In genomic region chr20:20603339-20603990, GRCh38 we compare ENCODE assay signal across 8 cellular contexts.
DNase-seq lines count a peak whose midpoint lies in the region; ATAC-seq and TF ChIP-seq lines count a peak whose summit lies in the region.

No MANE protein-coding gene starts in this region.

- H3K9me2 ChIP-seq in Loucy (replicated peaks; ENCODE audit: low read depth, low read length), result no peaks in the 10 kb centered on the region

- H2AFZ ChIP-seq in Loucy (ENCODE audit: low read length), result no peak overlapping the region

- ATAC-seq in GM18502 (IDR thresholded peaks at IDR 0.05; ENCODE audit: poor library complexity, unreplicated experiment) (peak; percentile 99), GM21786 (IDR thresholded peaks at IDR 0.05; ENCODE audit: unreplicated experiment) (peak; percentile 97), activated B cell treated with CpG ODN at 0.5 μM for 24 hours (ENCODE audit: low read depth) (peak; percentile 56)

- intact Hi-C loops in activated B cell treated with CpG ODN at 0.5 μM for 24 hours (cut with micrococcal nuclease) (no loop called here), left ventricle myocardium inferior (cut with micrococcal nuclease) (no loop called here), uterus (cut with DNase I; ENCODE audit: low total_unique reads) (no loop called here)

- peaks cover 50% of the 10 kb centered on the region for H3K36me3 Mint-ChIP-seq in activated B cell treated with CpG ODN at 0.5 μM for 24 hours (ENCODE audit: low read depth)

- no peaks in the 10 kb centered on the region for H3K27me3 ChIP-seq in Loucy (ENCODE audit: insufficient read depth, low read length, poor library complexity, severe bottlenecking)
- no peaks in the 10 kb centered on the region for H3K27me3 ChIP-seq in left ventricle myocardium inferior (ENCODE audit: low read depth)
- H3K27me3 ChIP-seq in uterus, result no peaks in the 10 kb centered on the region

- peaks cover 7% of the 10 kb centered on the region for H3K4me1 Mint-ChIP-seq in activated B cell treated with CpG ODN at 0.5 μM for 24 hours

- H3K9me3 ChIP-seq in Loucy (ENCODE audit: insufficient read depth, low read depth, low read length) (no peaks in the 10 kb centered on the region), left ventricle myocardium inferior (replicated peaks) (no peaks in the 10 kb centered on the region), uterus (no peaks in the 10 kb centered on the region)

- H3K4me2 ChIP-seq in Loucy (ENCODE audit: low read depth, low read length, poor library complexity, severe bottlenecking), result peak overlapping the region; percentile 10

- CTCF ChIA-PET in activated B cell treated with CpG ODN at 0.5 μM for 24 hours (lab: Charles Lee), result interaction anchor here (0.7 to 1.4 kb wide), 2 partner anchors 9 to 520 kb away, joined by 3 to 12 read pairs; no protein-coding TSS in a partner anchor

- H3K36me3 ChIP-seq in Loucy (ENCODE audit: insufficient read depth, low read length) (no peaks in the 10 kb centered on the region; the same call in 1 of the 2 replicates), left ventricle myocardium inferior (peaks cover 49% of the 10 kb centered on the region), uterus (no peaks in the 10 kb centered on the region)

- peak overlapping the region; percentile 62 for H3K9ac ChIP-seq in Loucy (ENCODE audit: low read depth, low read length, poor library complexity, severe bottlenecking)

- no peak overlapping the region for H3K4me3 Mint-ChIP-seq in activated B cell treated with CpG ODN at 0.5 μM for 24 hours

- H3K27ac ChIP-seq in left ventricle myocardium inferior (replicated peaks) (no peak overlapping the region), uterus (no peak overlapping the region)

- no peaks in the 10 kb centered on the region for H3K9me3 Mint-ChIP-seq in activated B cell treated with CpG ODN at 0.5 μM for 24 hours

- peaks cover 24% of the 10 kb centered on the region for H3K4me1 ChIP-seq in Loucy (ENCODE audit: insufficient read depth, low read length, poor library complexity, severe bottlenecking)
- no peaks in the 10 kb centered on the region for H3K4me1 ChIP-seq in left ventricle myocardium inferior
- no peaks in the 10 kb centered on the region for H3K4me1 ChIP-seq in uterus

- H4K20me1 ChIP-seq in Loucy (ENCODE audit: insufficient read depth, low read length, poor library complexity, severe bottlenecking), result no peaks in the 10 kb centered on the region

- no peak for TF ChIP-seq POLR2A in uterus (IDR thresholded peaks at IDR 0.05)

- no peak overlapping the region for H3K27ac Mint-ChIP-seq in activated B cell treated with CpG ODN at 0.5 μM for 24 hours

- H3K27me3 Mint-ChIP-seq in activated B cell treated with CpG ODN at 0.5 μM for 24 hours, result no peaks in the 10 kb centered on the region

- DNase-seq in activated B cell treated with CpG ODN at 0.5 μM for 24 hours, result no peak
- DNase-seq in left ventricle myocardium inferior, result no peak
- DNase-seq in putamen (ENCODE audit: low spot score), result no peak
- no peak for DNase-seq in stimulated activated naive CD4-positive, alpha-beta T cell treated with Interleukin-2 at 50 U/mL for 16 hours (lab: John Stamatoyannopoulos, UW)
- DNase-seq in uterus, result no peak

- TF ChIP-seq CTCF in Loucy (conservative IDR thresholded peaks at IDR 0.05; ENCODE audit: low read length), result no peak
- no peak for TF ChIP-seq CTCF in activated B cell treated with CpG ODN at 0.5 μM for 24 hours (IDR thresholded peaks at IDR 0.05)
- TF ChIP-seq CTCF in left ventricle myocardium inferior (IDR thresholded peaks at IDR 0.05; ENCODE audit: borderline replicate concordance), result no peak
- TF ChIP-seq CTCF in uterus (IDR thresholded peaks at IDR 0.05), result no peak

- POLR2A ChIA-PET in activated B cell treated with CpG ODN at 0.5 μM for 24 hours (lab: Charles Lee), result no interaction called here

- no peaks in the 10 kb centered on the region for H3K79me2 ChIP-seq in Loucy (ENCODE audit: insufficient read depth, low read length)

- H3F3A ChIP-seq in Loucy (ENCODE audit: low read depth), result no peaks in the 10 kb centered on the region

- no peak overlapping the region for H3K4me3 ChIP-seq in Loucy (ENCODE audit: low read length, poor library complexity, severe bottlenecking)
- H3K4me3 ChIP-seq in left ventricle myocardium inferior, result no peak overlapping the region
- no peak overlapping the region for H3K4me3 ChIP-seq in uterus
